Comparison of ENCODE assay signal across 8 cellular contexts in the genomic region with DNA sequence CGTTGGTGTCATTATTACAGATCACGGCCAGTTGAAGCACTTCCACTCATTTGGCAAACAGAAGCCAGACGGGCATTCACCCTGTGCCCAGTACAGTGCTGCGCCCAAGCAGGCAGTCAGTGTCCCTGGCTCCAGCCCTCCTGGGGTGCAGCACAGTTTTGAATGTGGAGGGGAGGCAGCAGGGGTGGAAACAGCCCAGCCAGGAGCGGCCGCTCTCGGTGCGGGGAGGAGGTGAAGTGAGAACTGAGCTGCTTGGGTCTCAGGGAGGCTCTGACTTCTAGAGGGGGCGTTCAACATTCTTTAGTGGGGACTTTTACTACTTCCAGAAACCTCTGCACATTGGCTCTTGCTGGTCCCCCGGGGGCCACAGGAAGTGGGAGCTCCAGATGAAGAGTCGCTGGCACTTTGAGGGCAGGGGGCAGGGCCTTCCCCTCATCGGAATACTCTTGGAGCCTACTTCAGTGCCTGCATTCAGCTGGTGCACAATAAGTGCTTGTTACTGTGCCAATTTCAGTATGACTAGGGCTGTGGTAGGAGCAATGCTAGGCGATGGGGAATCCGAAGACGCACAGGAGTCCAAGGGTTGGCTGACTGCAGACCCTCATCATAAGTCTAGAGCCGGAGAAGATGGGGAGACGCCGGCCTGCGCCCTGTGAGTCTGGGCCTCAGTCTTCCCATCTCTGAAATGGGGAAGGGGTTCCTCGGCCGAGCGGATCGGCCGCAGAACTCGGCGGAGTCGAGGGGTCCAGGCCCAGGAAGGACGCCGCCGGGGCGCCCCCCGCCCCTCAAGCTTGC. TPM values are rescaled to one million over a fixed set of nuclear protein-coding genes. Genes with fewer than 3 reads are reported as not detected.
DNase-seq lines count a peak whose midpoint lies in the region; ATAC-seq lines count a peak whose summit lies in the region.

No MANE protein-coding gene starts in this region.

- peaks cover 38% of the 10 kb centered on the region for H3K4me1 Mint-ChIP-seq in activated CD8-positive, alpha-beta memory T cell treated with anti-CD3 and anti-CD28 coated beads, Interleukin-2, amount 10 ng/mL, durations not matched to agents 7 days and 5 days
- H3K4me1 Mint-ChIP-seq in activated CD4-positive, alpha-beta memory T cell treated with anti-CD3 and anti-CD28 coated beads, Interleukin-2, amount 10 ng/mL, durations not matched to agents 7 days and 5 days, result peaks cover 54% of the 10 kb centered on the region

- H3K9me3 ChIP-seq in iPS-18a (ENCODE audit: control insufficient read depth, low read depth, low read length), result no peaks in the 10 kb centered on the region

- H3K27ac Mint-ChIP-seq in activated CD8-positive, alpha-beta memory T cell treated with anti-CD3 and anti-CD28 coated beads, Interleukin-2, amount 10 ng/mL, durations not matched to agents 7 days and 5 days, result peak overlapping the region; percentile 48
- H3K27ac Mint-ChIP-seq in activated CD4-positive, alpha-beta memory T cell treated with anti-CD3 and anti-CD28 coated beads, Interleukin-2, amount 10 ng/mL, durations not matched to agents 7 days and 5 days, result peak overlapping the region; percentile 33

- no peak for DNase-seq in activated CD8-positive, alpha-beta memory T cell treated with anti-CD3 and anti-CD28 coated beads, Interleukin-2, amount 10 ng/mL, durations not matched to agents 7 days and 5 days
- no peak for DNase-seq in activated CD8-positive, alpha-beta memory T cell treated with anti-CD3 and anti-CD28 coated beads, Interleukin-2, amount 50 U/mL, for 4 hours
- DNase-seq in activated CD4-positive, alpha-beta memory T cell treated with anti-CD3 and anti-CD28 coated beads, Interleukin-2, amount 10 ng/mL, durations not matched to agents 7 days and 5 days, result no peak
- DNase-seq in stimulated activated naive CD8-positive, alpha-beta T cell treated with anti-CD3 and anti-CD28 coated beads, Interleukin-15, Interleukin-2, amounts not matched to agents 100 U/mL and 50 U/mL, for 24 hours, result peak; percentile 27
- no peak for DNase-seq in NCI-H2171 (lab: John Stamatoyannopoulos, UW)

- POLR2A ChIA-PET in activated CD4-positive, alpha-beta memory T cell treated with anti-CD3 and anti-CD28 coated beads, Interleukin-2, amount 10 ng/mL, durations not matched to agents 7 days and 5 days (lab: Charles Lee), result interaction anchor here (0.7 to 1.4 kb wide), 5 partner anchors 12 to 55 kb away, joined by 3 to 5 read pairs (median 3); no protein-coding TSS in a partner anchor

- H3K27ac ChIP-seq in iPS-18a (ENCODE audit: low read length), result no peak overlapping the region

- CTCF ChIA-PET in activated CD8-positive, alpha-beta memory T cell treated with anti-CD3 and anti-CD28 coated beads, Interleukin-2, amount 10 ng/mL, durations not matched to agents 7 days and 5 days (lab: Charles Lee), result interaction anchor here (0.7 to 1.8 kb wide), 3 partner anchors 9 to 55 kb away, joined by 3 to 4 read pairs (median 3); no protein-coding TSS in a partner anchor
- CTCF ChIA-PET in activated CD4-positive, alpha-beta memory T cell treated with anti-CD3 and anti-CD28 coated beads, Interleukin-2, amount 10 ng/mL, durations not matched to agents 7 days and 5 days (lab: Charles Lee), result interaction anchor here (1.1 to 2.1 kb wide), 2 partner anchors 56 to 130 kb away, joined by 3 to 6 read pairs; no protein-coding TSS in a partner anchor

- no peaks in the 10 kb centered on the region for H3K36me3 ChIP-seq in iPS-18a (ENCODE audit: control insufficient read depth, low read depth, low read length)

- peaks cover 1% of the 10 kb centered on the region for H3K36me3 Mint-ChIP-seq in activated CD8-positive, alpha-beta memory T cell treated with anti-CD3 and anti-CD28 coated beads, Interleukin-2, amount 10 ng/mL, durations not matched to agents 7 days and 5 days
- peaks cover 3% of the 10 kb centered on the region for H3K36me3 Mint-ChIP-seq in activated CD4-positive, alpha-beta memory T cell treated with anti-CD3 and anti-CD28 coated beads, Interleukin-2, amount 10 ng/mL, durations not matched to agents 7 days and 5 days (ENCODE audit: low read depth)

- H3K4me3 Mint-ChIP-seq in activated CD8-positive, alpha-beta memory T cell treated with anti-CD3 and anti-CD28 coated beads, Interleukin-2, amount 10 ng/mL, durations not matched to agents 7 days and 5 days, result peak overlapping the region; percentile 72
- peak overlapping the region; percentile 82 for H3K4me3 Mint-ChIP-seq in activated CD4-positive, alpha-beta memory T cell treated with anti-CD3 and anti-CD28 coated beads, Interleukin-2, amount 10 ng/mL, durations not matched to agents 7 days and 5 days

- H3K9me3 Mint-ChIP-seq in activated CD8-positive, alpha-beta memory T cell treated with anti-CD3 and anti-CD28 coated beads, Interleukin-2, amount 10 ng/mL, durations not matched to agents 7 days and 5 days (ENCODE audit: low read depth), result no peaks in the 10 kb centered on the region
- H3K9me3 Mint-ChIP-seq in activated CD4-positive, alpha-beta memory T cell treated with anti-CD3 and anti-CD28 coated beads, Interleukin-2, amount 10 ng/mL, durations not matched to agents 7 days and 5 days, result no peaks in the 10 kb centered on the region

- no peak for ATAC-seq in activated CD8-positive, alpha-beta memory T cell treated with anti-CD3 and anti-CD28 coated beads, Interleukin-2, amount 10 ng/mL, durations not matched to agents 7 days and 5 days
- ATAC-seq in stimulated activated naive CD8-positive, alpha-beta T cell treated with anti-CD3 and anti-CD28 coated beads, Interleukin-15, Interleukin-2, amounts not matched to agents 100 U/mL and 50 U/mL, for 24 hours, result no peak
- ATAC-seq in GM19351 (IDR thresholded peaks at IDR 0.05; ENCODE audit: unreplicated experiment), result no peak
- no peak for ATAC-seq in HG03439 (IDR thresholded peaks at IDR 0.05; ENCODE audit: unreplicated experiment)

- H3K4me1 ChIP-seq in iPS-18a (ENCODE audit: control insufficient read depth, low read depth, low read length), result peaks cover 17% of the 10 kb centered on the region

- no peak overlapping the region for H3K9ac ChIP-seq in iPS-18a (ENCODE audit: low read length)

- H3K4me3 ChIP-seq in iPS-18a (ENCODE audit: low read length), result peak overlapping the region; percentile 38

- H3K27me3 Mint-ChIP-seq in activated CD8-positive, alpha-beta memory T cell treated with anti-CD3 and anti-CD28 coated beads, Interleukin-2, amount 10 ng/mL, durations not matched to agents 7 days and 5 days, result peaks cover 66% of the 10 kb centered on the region
- peaks cover 28% of the 10 kb centered on the region for H3K27me3 Mint-ChIP-seq in activated CD4-positive, alpha-beta memory T cell treated with anti-CD3 and anti-CD28 coated beads, Interleukin-2, amount 10 ng/mL, durations not matched to agents 7 days and 5 days

- H3K27me3 ChIP-seq in iPS-18a (ENCODE audit: control insufficient read depth, insufficient read depth, low read length), result no peaks in the 10 kb centered on the region

RNA-seq across cellular contexts. Expression of a gene that starts 0.5 kb away (rescaled TPM):
- 10 to 100 TPM in 1 of 2 experiments, 1 to 10 TPM in 1; 6.3 to 10.9 TPM for total RNA-seq in activated CD8-positive, alpha-beta memory T cell treated with anti-CD3 and anti-CD28 coated beads, Interleukin-2, amount 10 ng/mL, durations not matched to agents 7 days and 5 days
- 10 to 100 TPM; 16.9 to 18.9 TPM for total RNA-seq in activated CD4-positive, alpha-beta memory T cell treated with anti-CD3 and anti-CD28 coated beads, Interleukin-2, amount 10 ng/mL, durations not matched to agents 7 days and 5 days
